9 cellular contexts compared by ENCODE assay signal in the genomic region with DNA sequence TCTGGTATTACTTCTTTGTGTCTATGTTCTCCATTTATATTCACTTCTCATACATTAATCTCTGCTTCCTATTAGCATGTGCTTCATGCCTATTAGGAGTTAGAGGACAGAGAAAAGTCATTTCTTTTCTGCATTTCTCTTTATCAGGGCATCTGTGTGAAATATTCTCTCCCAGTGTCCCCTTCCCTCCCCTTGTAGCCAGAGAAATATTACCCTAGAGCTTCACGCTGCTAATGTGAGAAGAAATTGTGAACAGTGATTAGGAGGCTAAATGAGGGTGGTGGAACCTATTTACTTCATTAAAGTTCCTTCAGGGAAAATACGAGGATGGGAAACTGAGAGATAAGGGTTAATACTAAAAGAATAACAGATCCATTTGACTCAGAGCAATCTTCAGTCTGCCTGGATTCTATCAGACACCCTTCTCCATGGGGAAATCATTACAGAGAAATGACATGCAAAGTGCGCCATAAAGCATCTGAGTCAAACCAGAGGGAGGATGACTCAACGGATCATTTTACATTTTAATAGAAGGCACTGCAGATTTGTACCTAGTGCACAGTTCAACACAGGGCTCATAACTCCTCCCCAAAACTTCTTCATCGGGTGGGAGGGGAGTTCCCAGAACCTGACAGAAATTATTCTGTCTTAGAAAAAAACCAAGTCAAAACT.
DNase-seq lines count a peak whose midpoint lies in the region; ATAC-seq, FAIRE-seq and TF ChIP-seq lines count a peak whose summit lies in the region.
"Had no signal": no experiment of that assay in that cellular context is flagged by ENCODE, and none has a peak within 500 bp of the region (broad histone marks: within the 10 kb centered on the region; RNA-seq: fewer than 3 reads in every experiment).

No MANE protein-coding gene starts in this region.

- DNase-seq in activated T-cell treated with anti-CD3 and anti-CD28 coated beads for 24 hours (ENCODE audit: low read depth) (peak; percentile 52), T1000 (lab: John Stamatoyannopoulos, UW) (peak; percentile 25), foreskin fibroblast (peak; percentile 81 to 94), GF-D8 (lab: John Stamatoyannopoulos, UW) (no peak), D721Med (ENCODE audit: insufficient read length, low spot score) (no peak)
- DNase-seq in activated T-cell treated with anti-CD3 and anti-CD28 coated beads, Interleukin-2, amount 50 U/mL, for 1 hour: no peak
- peak; percentile 56 for DNase-seq in stimulated activated naive B cell treated with anti-CD40 and anti-IgM and Interleukin-4, amounts not matched to agents 10 μg/mL and 1 μg/mL and 100 μg/mL, for 72 hours

- no peaks in the 10 kb centered on the region for H3K27me3 Mint-ChIP-seq in stimulated activated naive B cell treated with anti-CD40 and anti-IgM and Interleukin-4, amounts not matched to agents 10 μg/mL and 1 μg/mL and 100 μg/mL, for 72 hours

- no peak for FAIRE-seq in D721Med (lab: Jason Lieb, UNC)

- peaks cover 58 to 78% of the 10 kb centered on the region in 2 donors for H3K36me3 Mint-ChIP-seq in stimulated activated naive B cell treated with anti-CD40 and anti-IgM and Interleukin-4, amounts not matched to agents 10 μg/mL and 1 μg/mL and 100 μg/mL, for 72 hours

- peaks cover 0 to under 1% of the 10 kb centered on the region in 2 donors for H3K9me3 Mint-ChIP-seq in stimulated activated naive B cell treated with anti-CD40 and anti-IgM and Interleukin-4, amounts not matched to agents 10 μg/mL and 1 μg/mL and 100 μg/mL, for 72 hours

- H3K4me3 ChIP-seq in foreskin fibroblast (ENCODE audit: low read depth in 1 of 2, low read length in 2 of 2): peak overlapping the region in 1 of 2 donors; percentile 7
- H3K4me3 ChIP-seq: adrenal gland had no signal

- peak overlapping the region; percentile 93 for H3K27ac Mint-ChIP-seq in stimulated activated naive B cell treated with anti-CD40 and anti-IgM and Interleukin-4, amounts not matched to agents 10 μg/mL and 1 μg/mL and 100 μg/mL, for 72 hours

- peak; percentile 94 to 96 for ATAC-seq in stimulated activated naive B cell treated with anti-CD40 and anti-IgM and Interleukin-4, amounts not matched to agents 10 μg/mL and 1 μg/mL and 100 μg/mL, for 72 hours (replicated peaks)
- ATAC-seq in HG03439 (IDR thresholded peaks at IDR 0.05; ENCODE audit: unreplicated experiment): no peak

- peaks cover 69 to 92% of the 10 kb centered on the region in 2 donors for H3K4me1 Mint-ChIP-seq in stimulated activated naive B cell treated with anti-CD40 and anti-IgM and Interleukin-4, amounts not matched to agents 10 μg/mL and 1 μg/mL and 100 μg/mL, for 72 hours

- TF ChIP-seq CTCF in foreskin fibroblast (IDR thresholded peaks at IDR 0.05; ENCODE audit: low read depth, low read length) (no peak), D721Med (IDR thresholded peaks at IDR 0.05; ENCODE audit: insufficient read depth, missing control alignments) (no peak)

- peak overlapping the region; percentile 57 to 76 for H3K4me3 Mint-ChIP-seq in stimulated activated naive B cell treated with anti-CD40 and anti-IgM and Interleukin-4, amounts not matched to agents 10 μg/mL and 1 μg/mL and 100 μg/mL, for 72 hours

Comparison
In these comparisons a context has a peak if more than half of its experiments do, and no peak if none do; other contexts are left out.
1. DNase-seq: peak in activated T-cell treated with anti-CD3 and anti-CD28 coated beads for 24 hours (single experiment), T1000 (single experiment), foreskin fibroblast (2 of 2) and stimulated activated naive B cell treated with anti-CD40 and anti-IgM and Interleukin-4, amounts not matched to agents 10 μg/mL and 1 μg/mL and 100 μg/mL, for 72 hours (single experiment); none in activated T-cell treated with anti-CD3 and anti-CD28 coated beads, Interleukin-2, amount 50 U/mL, for 1 hour (single experiment), GF-D8 (single experiment) and D721Med (single experiment).